ENCODE assay signal across 8 cellular contexts in the genomic region with DNA sequence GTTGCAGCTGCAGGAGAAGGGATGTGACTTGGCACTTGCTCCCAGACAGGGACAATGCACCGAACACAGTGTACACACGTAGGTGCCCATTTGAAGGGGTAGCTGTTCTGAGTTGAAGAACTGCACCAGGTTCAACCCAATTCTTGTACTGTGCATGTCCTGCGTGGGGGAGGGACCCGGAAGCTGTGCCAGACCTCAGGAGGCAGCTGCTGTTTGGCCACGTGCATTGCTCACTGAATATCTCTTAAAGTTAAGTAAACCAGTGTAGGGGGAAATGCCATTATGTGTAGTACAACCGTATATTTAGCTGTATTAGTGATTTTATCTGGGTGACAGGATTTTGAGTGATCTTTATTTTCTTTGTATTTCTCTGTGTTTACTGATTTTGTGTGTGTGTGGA. TPM values are rescaled to one million over a fixed set of nuclear protein-coding genes. Genes with fewer than 3 reads are reported as not detected.
DNase-seq lines count a peak whose midpoint lies in the region; ATAC-seq and TF ChIP-seq lines count a peak whose summit lies in the region.

No MANE protein-coding gene starts in this region.

- H3K9me3 Mint-ChIP-seq in activated CD4-positive, alpha-beta T cell treated with anti-CD3 and anti-CD28 coated beads, Interleukin-2, amount 10 ng/mL, durations not matched to agents 24 days and 14 days: no peaks in the 10 kb centered on the region

- peaks cover 19% of the 10 kb centered on the region for H3K27me3 Mint-ChIP-seq in activated CD4-positive, alpha-beta T cell treated with anti-CD3 and anti-CD28 coated beads, Interleukin-2, amount 10 ng/mL, durations not matched to agents 24 days and 14 days

- intact Hi-C loops in activated CD4-positive, alpha-beta T cell treated with anti-CD3 and anti-CD28 coated beads, Interleukin-2, amount 10 ng/mL, durations not matched to agents 24 days and 14 days (cut with micrococcal nuclease): no loop called here
- intact Hi-C loops in left cardiac atrium (cut with DNase I): loop anchor here in 1 of 2 donors (2.0 kb wide), 1 partner anchor 165 kb away; no protein-coding TSS in a partner anchor

- ATAC-seq in left cardiac atrium: peak; percentile 62 to 80
- ATAC-seq in HG03457 (IDR thresholded peaks at IDR 0.05; ENCODE audit: unreplicated experiment): no peak

- H3K27ac ChIP-seq in WERI-Rb-1: no peak overlapping the region; the same call in 1 of the 2 replicates

- H3K4me1 Mint-ChIP-seq in activated CD4-positive, alpha-beta T cell treated with anti-CD3 and anti-CD28 coated beads, Interleukin-2, amount 10 ng/mL, durations not matched to agents 24 days and 14 days: peaks cover 2% of the 10 kb centered on the region

- H3K36me3 Mint-ChIP-seq in activated CD4-positive, alpha-beta T cell treated with anti-CD3 and anti-CD28 coated beads, Interleukin-2, amount 10 ng/mL, durations not matched to agents 24 days and 14 days (ENCODE audit: low read depth): no peaks in the 10 kb centered on the region

- peak overlapping the region; percentile 56 for H3K4me3 ChIP-seq in Jurkat, Clone E6-1 (ENCODE audit: low read length)
- H3K4me3 ChIP-seq in WERI-Rb-1 (ENCODE audit: low read depth, low read length) (peak overlapping the region; percentile 70), skeletal muscle satellite cell (ENCODE audit: low read length) (peak overlapping the region; percentile 73)

- DNase-seq in activated CD4-positive, alpha-beta T cell treated with anti-CD3 and anti-CD28 coated beads, Interleukin-2, amount 10 ng/mL, durations not matched to agents 24 days and 14 days: peak; percentile 58
- DNase-seq in activated CD4-positive, alpha-beta T cell treated with anti-CD3 and anti-CD28 coated beads for 4 hours: no peak
- no peak for DNase-seq in Jurkat, Clone E6-1 (ENCODE audit: low read depth, low spot score)
- DNase-seq in WERI-Rb-1: peak; percentile 33
- DNase-seq in left cardiac atrium: peak; percentile 28
- DNase-seq in midbrain (lab: John Stamatoyannopoulos, UW): no peak

- H3K9me3 ChIP-seq in WERI-Rb-1 (ENCODE audit: severe bottlenecking) (no peaks in the 10 kb centered on the region), skeletal muscle satellite cell (replicated peaks; ENCODE audit: low read length) (no peaks in the 10 kb centered on the region)

- peak overlapping the region; percentile 65 for H3K4me3 Mint-ChIP-seq in activated CD4-positive, alpha-beta T cell treated with anti-CD3 and anti-CD28 coated beads, Interleukin-2, amount 10 ng/mL, durations not matched to agents 24 days and 14 days

- TF ChIP-seq CTCF in WERI-Rb-1 (IDR thresholded peaks at IDR 0.05; ENCODE audit: low read depth, low read length): no peak

- H3K27me3 ChIP-seq in WERI-Rb-1 (ENCODE audit: insufficient read depth, low read depth, severe bottlenecking): no peaks in the 10 kb centered on the region
- peaks cover 47% of the 10 kb centered on the region for H3K27me3 ChIP-seq in skeletal muscle satellite cell (ENCODE audit: control insufficient read depth, insufficient read depth, low read length)

- H3K36me3 ChIP-seq in WERI-Rb-1: no peaks in the 10 kb centered on the region
- no peaks in the 10 kb centered on the region for H3K36me3 ChIP-seq in skeletal muscle satellite cell (ENCODE audit: insufficient read depth, low read length)

- peak overlapping the region; percentile 96 for H3K4me2 ChIP-seq in skeletal muscle satellite cell (ENCODE audit: low read length)

- no peak overlapping the region for H3K27ac Mint-ChIP-seq in activated CD4-positive, alpha-beta T cell treated with anti-CD3 and anti-CD28 coated beads, Interleukin-2, amount 10 ng/mL, durations not matched to agents 24 days and 14 days

- H3K4me1 ChIP-seq in skeletal muscle satellite cell (ENCODE audit: control insufficient read depth, insufficient read depth, low read length): peaks cover 4% of the 10 kb centered on the region

- H3K9ac ChIP-seq in skeletal muscle satellite cell (ENCODE audit: low read depth, low read length): peak overlapping the region; percentile 65

RNA-seq across cellular contexts. Expression of a gene that starts 12.0 kb away (rescaled TPM):
- 136 and 137 TPM in 2 replicates for total RNA-seq in activated CD4-positive, alpha-beta T cell treated with anti-CD3 and anti-CD28 coated beads, Interleukin-2, amount 10 ng/mL, durations not matched to agents 24 days and 14 days
- 238 TPM for polyA plus RNA-seq in Jurkat, Clone E6-1 (2012; ENCODE audit: insufficient read depth, insufficient read length)
- total RNA-seq in left cardiac atrium: 10 to 100 TPM; 76.8 to 83.1 TPM
- total RNA-seq in skeletal muscle satellite cell (2012; rRNA removed): 61.8 and 65.1 TPM in 2 replicates

Comparison
In these comparisons a context has a peak if more than half of its experiments do, and no peak if none do; other contexts are left out.
1. DNase-seq: peak in activated CD4-positive, alpha-beta T cell treated with anti-CD3 and anti-CD28 coated beads, Interleukin-2, amount 10 ng/mL, durations not matched to agents 24 days and 14 days (single experiment), WERI-Rb-1 (single experiment) and left cardiac atrium (single experiment); none in activated CD4-positive, alpha-beta T cell treated with anti-CD3 and anti-CD28 coated beads for 4 hours (0 of 2), Jurkat, Clone E6-1 (single experiment) and midbrain (single experiment).
2. Peak in every context shown above with its lines, with median percentiles within 50 percentile points of each other: H3K4me3 ChIP-seq.